8 cellular contexts compared by ENCODE assay signal in genomic region chr1:31643976-31644559, GRCh38. TPM values are rescaled to one million over a fixed set of nuclear protein-coding genes. Genes with fewer than 3 reads are reported as not detected.
DNase-seq lines count a peak whose midpoint lies in the region; ATAC-seq and TF ChIP-seq lines count a peak whose summit lies in the region.

No MANE protein-coding gene starts in this region.

- TF ChIP-seq POLR2A in thyroid gland (IDR thresholded peaks at IDR 0.05) = no peak

- 7% methylated on average over 11 to 13 of the region's 18 CpGs for WGBS in thyroid gland, 2 donors

- H3K27me3 ChIP-seq in layer of hippocampus (ENCODE audit: control insufficient read depth, insufficient read depth, low read length) (no peaks in the 10 kb centered on the region), thyroid gland (no peaks in the 10 kb centered on the region)

- peak; percentile 13 for ATAC-seq in GM21390 (IDR thresholded peaks at IDR 0.05; ENCODE audit: unreplicated experiment)
- peak; percentile 51 to 54 for ATAC-seq in activated naive CD4-positive, alpha-beta T cell treated with anti-CD3 and anti-CD28 coated beads, Interleukin-2, amount 50 U/mL, for 72 hours
- no peak for ATAC-seq in HG02798 (IDR thresholded peaks at IDR 0.05; ENCODE audit: poor library complexity, unreplicated experiment)
- no peak for ATAC-seq in HG03108 (IDR thresholded peaks at IDR 0.05; ENCODE audit: unreplicated experiment)

- TF ChIP-seq CTCF in 22Rv1 (IDR thresholded peaks at IDR 0.05) = no peak
- TF ChIP-seq CTCF in thyroid gland (IDR thresholded peaks at IDR 0.05) = no peak

- peaks cover 57 to 80% of the 10 kb centered on the region in 2 donors for H3K4me1 ChIP-seq in thyroid gland

- intact Hi-C loops in thyroid gland (cut with DNase I) = no loop called here

- no peaks in the 10 kb centered on the region for H3K9me3 Mint-ChIP-seq in activated naive CD4-positive, alpha-beta T cell treated with anti-CD3 and anti-CD28 coated beads, Interleukin-2, amount 50 U/mL, for 72 hours

- H3K36me3 Mint-ChIP-seq in activated naive CD4-positive, alpha-beta T cell treated with anti-CD3 and anti-CD28 coated beads, Interleukin-2, amount 50 U/mL, for 72 hours = peaks cover 0 to 19% of the 10 kb centered on the region in 2 donors

- no peak for DNase-seq in activated naive CD4-positive, alpha-beta T cell treated with anti-CD3 and anti-CD28 coated beads, Interleukin-2, amount 50 U/mL, for 72 hours (ENCODE audit: low spot score in 2 of 2)
- DNase-seq in thyroid gland = peak in 1 of 2 donors; percentile 27
- no peak for DNase-seq in foreskin melanocyte

- H3K27ac ChIP-seq in 22Rv1 (peak overlapping the region; percentile 89), layer of hippocampus (ENCODE audit: low read depth, low read length) (peak overlapping the region; percentile 98), thyroid gland (peak overlapping the region; percentile 91 to 99 (median 98))

- H3K27ac Mint-ChIP-seq in activated naive CD4-positive, alpha-beta T cell treated with anti-CD3 and anti-CD28 coated beads, Interleukin-2, amount 50 U/mL, for 72 hours = peak overlapping the region; percentile 98 to 100

- H3K9me3 ChIP-seq in thyroid gland = no peaks in the 10 kb centered on the region

- H3K4me3 ChIP-seq in thyroid gland (replicated peaks in 1 of 3) = peak overlapping the region; percentile 69 to 94 (median 70)

- H3K36me3 ChIP-seq in thyroid gland = no peaks in the 10 kb centered on the region

RNA-seq across cellular contexts. Expression of gene PEF1, which starts 0.6 kb away (rescaled TPM):
- 10 to 100 TPM; 55.4 to 55.8 TPM for total RNA-seq in activated naive CD4-positive, alpha-beta T cell treated with anti-CD3 and anti-CD28 coated beads, Interleukin-2, amount 50 U/mL, for 72 hours
- 100 to 1,000 TPM; 180 to 355 (median 312) TPM for total RNA-seq in thyroid gland

RNA-seq across cellular contexts. Expression of gene HCRTR1, which starts 26.6 kb away (rescaled TPM):
- total RNA-seq in activated naive CD4-positive, alpha-beta T cell treated with anti-CD3 and anti-CD28 coated beads, Interleukin-2, amount 50 U/mL, for 72 hours = not detected
- total RNA-seq in thyroid gland = 1 to 10 TPM in 2 of 4 donors, under 1 TPM in 2; 0.40 to 5.6 (median 1.3) TPM

RNA-seq across cellular contexts. Expression of gene COL16A1, which starts 59.7 kb away (rescaled TPM):
- under 1 TPM in 1 of 2 donors, not detected in 1; 0.21 TPM for total RNA-seq in activated naive CD4-positive, alpha-beta T cell treated with anti-CD3 and anti-CD28 coated beads, Interleukin-2, amount 50 U/mL, for 72 hours
- 100 to 1,000 TPM in 2 of 4 donors, 10 to 100 TPM in 2; 61.3 to 121 (median 97.1) TPM for total RNA-seq in thyroid gland

Comparison
In these comparisons a context has a peak if more than half of its experiments do, and no peak if none do; other contexts are left out.
1. ATAC-seq: peak in GM21390 (single experiment) and activated naive CD4-positive, alpha-beta T cell treated with anti-CD3 and anti-CD28 coated beads, Interleukin-2, amount 50 U/mL, for 72 hours (2 of 2); none in HG02798 (single experiment) and HG03108 (single experiment).
2. RNA of gene COL16A1, which starts 59.7 kb away (total RNA-seq): 61.3 to 121 TPM in thyroid gland; 0.21 TPM in activated naive CD4-positive, alpha-beta T cell treated with anti-CD3 and anti-CD28 coated beads, Interleukin-2, amount 50 U/mL, for 72 hours; every median in the first group is over 10 times any median in the second.
3. Peak in every context shown above with its lines, with median percentiles within 50 percentile points of each other: H3K27ac ChIP-seq.